21 cellular contexts compared by ENCODE assay signal in genomic region chrX:41895826-41896225, GRCh38. TPM values are rescaled to one million over a fixed set of nuclear protein-coding genes. Genes with fewer than 3 reads are reported as not detected.
DNase-seq lines count a peak whose midpoint lies in the region; ATAC-seq and TF ChIP-seq lines count a peak whose summit lies in the region.
"Had no signal": no experiment of that assay in that cellular context is flagged by ENCODE, and none has a peak within 500 bp of the region (broad histone marks: within the 10 kb centered on the region; RNA-seq: fewer than 3 reads in every experiment).

No MANE protein-coding gene starts in this region.

- H2BK120ac ChIP-seq in H9 (ENCODE audit: low read depth, low read length, poor library complexity, severe bottlenecking) = no peak overlapping the region

- H3K9me2 ChIP-seq in GM23248 (ENCODE audit: insufficient read depth) = no peaks in the 10 kb centered on the region

- no peak overlapping the region for H2BK20ac ChIP-seq in H9 (ENCODE audit: low read depth, low read length, poor library complexity, severe bottlenecking)

- TF ChIP-seq CTCF in fibroblast of lung (conservative IDR thresholded peaks at IDR 0.05 in 1 of 2, IDR thresholded peaks at IDR 0.05 in 1 of 2; ENCODE audit: low read depth in 1 of 2, low read length in 2 of 2) = no peak
- no peak for TF ChIP-seq CTCF in neural progenitor cell (IDR thresholded peaks at IDR 0.05)
- no peak for TF ChIP-seq CTCF in WERI-Rb-1 (IDR thresholded peaks at IDR 0.05; ENCODE audit: low read depth, low read length)
- TF ChIP-seq CTCF in natural killer cell (IDR thresholded peaks at IDR 0.05) = no peak
- no peak for TF ChIP-seq CTCF in H9 (conservative IDR thresholded peaks at IDR 0.05)

- no peak overlapping the region for H3K27ac ChIP-seq in GM23248
- no peak overlapping the region for H3K27ac ChIP-seq in fibroblast of lung (ENCODE audit: insufficient read depth, low read length)
- no peak overlapping the region for H3K27ac ChIP-seq in neural progenitor cell
- H3K27ac ChIP-seq in WERI-Rb-1 = no peak overlapping the region
- no peak overlapping the region for H3K27ac ChIP-seq in H9 (ENCODE audit: insufficient read length, low read depth, low read length)
- H3K27ac ChIP-seq: A549, Peyer's patch, SJCRH30 had no signal

- H3F3A ChIP-seq in GM23248 (ENCODE audit: insufficient read depth) (no peaks in the 10 kb centered on the region), neural progenitor cell (ENCODE audit: low read depth) (no peaks in the 10 kb centered on the region)

- H2BK15ac ChIP-seq in H9 (ENCODE audit: low read depth, low read length) = no peak overlapping the region

- H3K36me3 ChIP-seq in GM23248 (ENCODE audit: low read depth) = no peaks in the 10 kb centered on the region
- no peaks in the 10 kb centered on the region for H3K36me3 ChIP-seq in fibroblast of lung (ENCODE audit: control insufficient read depth, insufficient read depth, low read length)
- no peaks in the 10 kb centered on the region for H3K36me3 ChIP-seq in neural progenitor cell
- H3K36me3 ChIP-seq in WERI-Rb-1 = no peaks in the 10 kb centered on the region
- H3K36me3 ChIP-seq: BE2C, Peyer's patch, SJCRH30 had no signal

- no peaks in the 10 kb centered on the region for H3K4me1 ChIP-seq in GM23248 (ENCODE audit: insufficient read depth)
- no peaks in the 10 kb centered on the region for H3K4me1 ChIP-seq in fibroblast of lung (ENCODE audit: control insufficient read depth, extremely low read depth, insufficient read depth, low read length)
- H3K4me1 ChIP-seq in neural progenitor cell = peaks cover 11% of the 10 kb centered on the region
- H3K4me1 ChIP-seq in H9 (ENCODE audit: insufficient read depth, low read length) = no peaks in the 10 kb centered on the region
- H3K4me1 ChIP-seq: A549, BE2C, Peyer's patch, SJCRH30 had no signal

- intact Hi-C loops in natural killer cell (cut with micrococcal nuclease) = no loop called here

- H3K4me3 Mint-ChIP-seq in neural progenitor cell (no peak overlapping the region), natural killer cell (no peak overlapping the region), H9 (no peak overlapping the region)
- H3K4me3 Mint-ChIP-seq: GM23338 had no signal

- H4K5ac ChIP-seq in H9 (ENCODE audit: insufficient read length, low read depth, low read length) = no peak overlapping the region

- H4K8ac ChIP-seq in H9 (replicated peaks; ENCODE audit: insufficient read length, low read depth, low read length) = no peak overlapping the region

- peaks cover 12% of the 10 kb centered on the region for H3K36me3 Mint-ChIP-seq in neural progenitor cell
- peaks cover 37% of the 10 kb centered on the region for H3K36me3 Mint-ChIP-seq in natural killer cell
- H3K36me3 Mint-ChIP-seq in H9 (ENCODE audit: insufficient read depth in 1 of 3, low read depth in 3 of 3) = peaks cover 3 to 8% (median 7%) of the 10 kb centered on the region in 3 experiments; a peak in 6 of 7 replicates

- no peaks in the 10 kb centered on the region for H3K23me2 ChIP-seq in H9 (ENCODE audit: insufficient read length, low read depth, low read length, poor library complexity, severe bottlenecking)

- no peaks in the 10 kb centered on the region for H3K9me3 ChIP-seq in GM23248 (ENCODE audit: low read depth)
- H3K9me3 ChIP-seq in fibroblast of lung (ENCODE audit: control insufficient read depth, insufficient read depth, low read depth, low read length) = no peaks in the 10 kb centered on the region
- H3K9me3 ChIP-seq in neural progenitor cell (ENCODE audit: low read depth) = no peaks in the 10 kb centered on the region
- H3K9me3 ChIP-seq in WERI-Rb-1 (ENCODE audit: severe bottlenecking) = peaks cover 5% of the 10 kb centered on the region
- no peaks in the 10 kb centered on the region for H3K9me3 ChIP-seq in H9 (ENCODE audit: control insufficient read depth, low read depth, low read length)
- H3K9me3 ChIP-seq: BE2C, Peyer's patch, SJCRH30 had no signal

- H3K27me3 Mint-ChIP-seq in neural progenitor cell (ENCODE audit: insufficient read depth, low read depth) = no peaks in the 10 kb centered on the region
- H3K27me3 Mint-ChIP-seq in natural killer cell (ENCODE audit: low read depth in 2 of 2) = no peaks in the 10 kb centered on the region
- H3K27me3 Mint-ChIP-seq in H9 (ENCODE audit: low read depth) = no peaks in the 10 kb centered on the region

- no peak overlapping the region for H3K14ac ChIP-seq in H9 (ENCODE audit: insufficient read depth, low read length)

- H3K56ac ChIP-seq in H9 (ENCODE audit: insufficient read length, low read depth, low read length) = no peak overlapping the region

- no peak overlapping the region for H3K18ac ChIP-seq in H9 (ENCODE audit: insufficient read length, low read depth, low read length)

- no peak overlapping the region for H3K4me3 ChIP-seq in GM23248
- H3K4me3 ChIP-seq in fibroblast of lung (replicated peaks in 1 of 4; ENCODE audit: control extremely low read depth in 1 of 4, insufficient read depth in 1 of 4, low read depth in 3 of 4, low read length in 4 of 4) = no peak overlapping the region
- no peak overlapping the region for H3K4me3 ChIP-seq in neural progenitor cell
- no peak overlapping the region for H3K4me3 ChIP-seq in WERI-Rb-1 (ENCODE audit: low read depth, low read length)
- H3K4me3 ChIP-seq: A549, GM23338, Peyer's patch, SJCRH30 had no signal

- no peak overlapping the region for H2BK5ac ChIP-seq in H9 (ENCODE audit: insufficient read length, low read length)

- no peak overlapping the region for H3K4me2 ChIP-seq in GM23248 (ENCODE audit: unreplicated experiment)
- no peak overlapping the region for H3K4me2 ChIP-seq in fibroblast of lung (ENCODE audit: extremely low read depth, insufficient read depth, low read length)
- H3K4me2 ChIP-seq in neural progenitor cell = peak overlapping the region; percentile 11
- no peak overlapping the region for H3K4me2 ChIP-seq in H9 (ENCODE audit: insufficient read depth, insufficient read length, low read length)
- H3K4me2 ChIP-seq: A549, GM23338 had no signal

- H3K27me3 ChIP-seq in GM23248 (replicated peaks; ENCODE audit: insufficient read depth) = no peaks in the 10 kb centered on the region
- no peaks in the 10 kb centered on the region for H3K27me3 ChIP-seq in fibroblast of lung (ENCODE audit: control insufficient read depth, insufficient read depth, low read length)
- H3K27me3 ChIP-seq in neural progenitor cell = no peaks in the 10 kb centered on the region
- no peaks in the 10 kb centered on the region for H3K27me3 ChIP-seq in WERI-Rb-1 (ENCODE audit: insufficient read depth, low read depth, severe bottlenecking)
- H3K27me3 ChIP-seq in H9 (ENCODE audit: insufficient read depth, low read length) = no peaks in the 10 kb centered on the region
- H3K27me3 ChIP-seq: BE2C, Peyer's patch, SJCRH30 had no signal

- H2AFZ ChIP-seq in GM23248 (no peak overlapping the region), fibroblast of lung (ENCODE audit: low read length) (no peak overlapping the region), neural progenitor cell (replicated peaks) (no peak overlapping the region), H9 (ENCODE audit: low read length) (no peak overlapping the region)
- H2AFZ ChIP-seq: GM23338 had no signal

- H3K4me1 Mint-ChIP-seq in neural progenitor cell (no peaks in the 10 kb centered on the region), natural killer cell (no peaks in the 10 kb centered on the region), H9 (peaks cover 4% of the 10 kb centered on the region in 2 experiments; a peak in 2 of 4 replicates)

- H4K91ac ChIP-seq in H9 (ENCODE audit: insufficient read length, low read depth, low read length) = no peak overlapping the region

- in situ Hi-C loops in GM23248 (cut with MboI) = no loop called here

- H3K79me1 ChIP-seq in H9 (ENCODE audit: insufficient read depth, low read depth, low read length, poor library complexity, severe bottlenecking) = peaks cover 7% of the 10 kb centered on the region

- H4K20me1 ChIP-seq in GM23248 (ENCODE audit: insufficient read depth) = no peaks in the 10 kb centered on the region
- no peaks in the 10 kb centered on the region for H4K20me1 ChIP-seq in fibroblast of lung (ENCODE audit: control insufficient read depth, extremely low read depth, insufficient read depth, low read length)
- peaks cover 13% of the 10 kb centered on the region for H4K20me1 ChIP-seq in neural progenitor cell (ENCODE audit: low read depth)
- H4K20me1 ChIP-seq in H9 (ENCODE audit: control insufficient read depth, insufficient read depth, insufficient read length) = no peaks in the 10 kb centered on the region

- no peak for ATAC-seq in natural killer cell
- ATAC-seq: A549, GM23338 had no signal

- H3K23ac ChIP-seq in H9 (ENCODE audit: insufficient read length, low read depth, low read length) = no peak overlapping the region

- H3K9ac ChIP-seq in GM23248 (no peak overlapping the region), fibroblast of lung (ENCODE audit: insufficient read depth, low read length) (no peak overlapping the region), neural progenitor cell (no peak overlapping the region), H9 (ENCODE audit: extremely low read depth, insufficient read length, low read length) (no peak overlapping the region)

- H2AK5ac ChIP-seq in H9 (ENCODE audit: insufficient read length, low read length) = no peak overlapping the region

- DNase-seq in GM23248 (peak; percentile 7), NCI-H82 treated with DMSO at 0.1 percent for 48 hours (lab: John Stamatoyannopoulos, UW; ENCODE audit: unreplicated experiment) (peak; percentile 32), fibroblast of lung (ENCODE audit: low read depth in 2 of 2) (peak; percentile 10 to 22), neural progenitor cell (ENCODE audit: low spot score) (peak; percentile 8), WERI-Rb-1 (no peak), natural killer cell (no peak), H9 (no peak), NCI-H1417 treated with DMSO at 0.1 percent for 48 hours (lab: John Stamatoyannopoulos, UW) (no peak)
- DNase-seq: BE2C; EL; GF-D8; HCEC 1CT; NCI-H1694 treated with DMSO at 0.1 percent for 48 hours; NCI-H2107; NCI-H2227 treated with DMSO at 0.1 percent for 48 hours; NCI-H510A; NK-92 treated with Interleukin-12 subunit alpha and Interleukin-12 subunit beta, amount 100 ng/mL, for 24 hours; Peyer's patch; SJCRH30 had no signal

- no peak overlapping the region for H3T11ph ChIP-seq in H9 (ENCODE audit: low read length)

- no peak overlapping the region for H3K27ac Mint-ChIP-seq in neural progenitor cell
- H3K27ac Mint-ChIP-seq in natural killer cell = no peak overlapping the region
- H3K27ac Mint-ChIP-seq in H9 = no peak overlapping the region
- H3K27ac Mint-ChIP-seq: GM23338 had no signal

- H3K9me3 Mint-ChIP-seq in neural progenitor cell = peaks cover 22% of the 10 kb centered on the region
- H3K9me3 Mint-ChIP-seq in natural killer cell = peaks cover 5 to 18% of the 10 kb centered on the region in 2 donors
- H3K9me3 Mint-ChIP-seq in H9 = peaks cover 36% of the 10 kb centered on the region in 2 experiments

- H3K4ac ChIP-seq in H9 (ENCODE audit: low read depth, low read length) = no peak overlapping the region

- H2BK12ac ChIP-seq in H9 (ENCODE audit: insufficient read length, low read depth, low read length) = no peak overlapping the region

- no peaks in the 10 kb centered on the region for H3K79me2 ChIP-seq in GM23248 (ENCODE audit: insufficient read depth)
- H3K79me2 ChIP-seq in fibroblast of lung (ENCODE audit: control insufficient read depth, insufficient read depth, low read length) = no peaks in the 10 kb centered on the region
- H3K79me2 ChIP-seq in neural progenitor cell (ENCODE audit: low read depth) = peaks cover 61% of the 10 kb centered on the region
- H3K79me2 ChIP-seq in H9 (ENCODE audit: insufficient read depth, low read length) = peaks cover 11% of the 10 kb centered on the region; the same call in 1 of the 2 replicates

RNA-seq across cellular contexts. Expression of gene CASK, which starts 27.5 kb away (rescaled TPM):
- 16.7 and 29.2 TPM in 2 replicates for total RNA-seq in GM23248 (2014; rRNA removed; shearing (Covaris generic))
- polyA plus RNA-seq in GM23248 (2016; fragmentation: Nextera tagmentation; extraction: Ambion mirVana) = 2.5 and 2.8 TPM in 2 replicates
- 57.0 and 78.3 TPM in 2 replicates for total RNA-seq in fibroblast of lung
- 27.4 and 30.7 TPM in 2 replicates for polyA plus RNA-seq in fibroblast of lung
- 16.8 and 18.5 TPM in 2 replicates for polyA plus RNA-seq in fibroblast of lung (2012)
- polyA minus RNA-seq in fibroblast of lung (ENCODE audit: low replicate concordance) = 9.8 and 23.4 TPM in 2 replicates
- total RNA-seq in neural progenitor cell (ENCODE audit: low replicate concordance) = 64.5 and 85.4 TPM in 2 replicates
- total RNA-seq in natural killer cell = 10 to 100 TPM; 23.5 to 27.9 (median 25.6) TPM
- 44.1 and 51.5 TPM in 2 replicates for total RNA-seq in H9 (2021)

Comparison
In these comparisons a context has a peak if more than half of its experiments do, and no peak if none do; other contexts are left out.
1. DNase-seq: peak in GM23248 (single experiment), NCI-H82 treated with DMSO at 0.1 percent for 48 hours (single experiment), fibroblast of lung (2 of 2) and neural progenitor cell (single experiment); none in WERI-Rb-1 (single experiment), natural killer cell (single experiment), H9 (single experiment) and NCI-H1417 treated with DMSO at 0.1 percent for 48 hours (single experiment).